ENCODE assay signal across 27 cellular contexts in the genomic region with DNA sequence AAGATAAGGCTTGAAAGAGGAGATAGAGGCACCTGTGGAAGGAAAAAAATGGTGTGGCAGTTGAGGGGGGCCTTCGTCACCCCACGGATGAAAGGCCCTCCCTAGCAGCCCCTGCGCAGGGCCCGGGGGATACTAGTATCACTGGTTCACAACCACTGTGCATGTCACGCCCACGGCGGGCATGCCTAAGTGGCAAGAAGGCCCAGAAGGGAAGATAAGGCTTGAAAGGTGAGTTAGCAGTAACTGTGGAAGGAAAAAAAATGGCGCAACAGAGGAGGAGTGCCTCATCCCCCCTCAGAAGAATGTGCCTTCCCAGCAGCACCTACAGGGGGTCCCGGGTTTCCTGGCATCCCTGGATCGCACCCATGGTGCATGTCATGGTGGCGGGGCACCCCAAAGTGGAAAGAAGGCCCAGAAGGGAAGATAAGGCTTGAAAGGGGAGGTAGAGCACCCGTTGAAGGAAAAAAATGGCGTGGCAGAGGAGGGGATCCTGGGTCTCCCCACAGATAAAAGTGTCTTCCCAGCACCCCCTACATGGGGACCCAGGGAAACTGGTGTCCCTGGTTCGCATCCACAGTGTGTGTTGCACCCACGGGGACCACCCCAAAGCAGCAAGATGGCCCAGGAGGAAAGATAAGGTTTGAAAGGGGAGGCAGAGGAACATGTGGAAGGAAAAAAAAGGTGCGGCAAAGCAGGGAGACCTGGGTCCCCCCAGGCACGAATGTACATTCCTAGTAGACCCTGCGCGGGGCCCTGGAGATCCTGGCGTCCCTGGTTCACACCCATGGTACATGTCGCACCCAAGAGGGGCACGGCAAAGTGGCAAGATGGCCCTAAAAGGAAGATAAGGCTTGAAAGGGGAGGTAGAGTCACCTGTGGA.
"Had no signal": no experiment of that assay in that cellular context is flagged by ENCODE, and none has a peak within 500 bp of the region (broad histone marks: within the 10 kb centered on the region; RNA-seq: fewer than 3 reads in every experiment).

No MANE protein-coding gene starts in this region.

- ATAC-seq: activated CD8-positive, alpha-beta memory T cell treated with anti-CD3 and anti-CD28 coated beads, Interleukin-2, amount 10 ng/mL, durations not matched to agents 7 days and 5 days; Panc1; T-helper 17 cell; WTC11 had no signal

- H3K4me3 ChIP-seq: cardiac muscle cell, MG63 had no signal

- H3K27ac ChIP-seq: brain microvascular endothelial cell, cardiac muscle cell had no signal

- DNase-seq: activated CD4-positive, alpha-beta T cell treated with anti-CD3 and anti-CD28 coated beads for 48 hours; activated CD4-positive, alpha-beta T cell treated with anti-CD3 and anti-CD28 coated beads, Interleukin-2, amount 50 U/mL, for 4 hours; activated CD4-positive, CD25-positive, alpha-beta regulatory T cell treated with anti-CD3 and anti-CD28 coated beads, Interleukin-2, amount 50 U/mL, for 72 hours; activated CD8-positive, alpha-beta memory T cell treated with anti-CD3 and anti-CD28 coated beads, Interleukin-2, amount 10 ng/mL, durations not matched to agents 7 days and 5 days; activated gamma-delta T cell; activated naive CD4-positive, alpha-beta T cell treated with anti-CD3 and anti-CD28 coated beads for 36 hours; activated T-cell treated with anti-CD3 and anti-CD28 coated beads, Interleukin-2, amount 50 U/mL, for 24 hours; amygdala; brain microvascular endothelial cell; MG63; MV-4-11; NCI-H1092 treated with DMSO at 0.1 percent for 48 hours; NCI-H1417 treated with DMSO at 0.1 percent for 48 hours; NCI-H1694; NCI-H2029; NCI-H345; NCI-H510A; NCI-H526 treated with DMSO at 0.1 percent for 48 hours; NCI-H82; OCI-M1; RPMI8226; SHP77 treated with DMSO at 0.1 percent for 48 hours; T-helper 17 cell; T-helper 9 cell had no signal

- H3K36me3 ChIP-seq: brain microvascular endothelial cell, cardiac muscle cell, MG63 had no signal

- H3K9me3 ChIP-seq: MG63 had no signal

- H3K27me3 ChIP-seq: brain microvascular endothelial cell, cardiac muscle cell, MG63 had no signal
